In the genomic region with DNA sequence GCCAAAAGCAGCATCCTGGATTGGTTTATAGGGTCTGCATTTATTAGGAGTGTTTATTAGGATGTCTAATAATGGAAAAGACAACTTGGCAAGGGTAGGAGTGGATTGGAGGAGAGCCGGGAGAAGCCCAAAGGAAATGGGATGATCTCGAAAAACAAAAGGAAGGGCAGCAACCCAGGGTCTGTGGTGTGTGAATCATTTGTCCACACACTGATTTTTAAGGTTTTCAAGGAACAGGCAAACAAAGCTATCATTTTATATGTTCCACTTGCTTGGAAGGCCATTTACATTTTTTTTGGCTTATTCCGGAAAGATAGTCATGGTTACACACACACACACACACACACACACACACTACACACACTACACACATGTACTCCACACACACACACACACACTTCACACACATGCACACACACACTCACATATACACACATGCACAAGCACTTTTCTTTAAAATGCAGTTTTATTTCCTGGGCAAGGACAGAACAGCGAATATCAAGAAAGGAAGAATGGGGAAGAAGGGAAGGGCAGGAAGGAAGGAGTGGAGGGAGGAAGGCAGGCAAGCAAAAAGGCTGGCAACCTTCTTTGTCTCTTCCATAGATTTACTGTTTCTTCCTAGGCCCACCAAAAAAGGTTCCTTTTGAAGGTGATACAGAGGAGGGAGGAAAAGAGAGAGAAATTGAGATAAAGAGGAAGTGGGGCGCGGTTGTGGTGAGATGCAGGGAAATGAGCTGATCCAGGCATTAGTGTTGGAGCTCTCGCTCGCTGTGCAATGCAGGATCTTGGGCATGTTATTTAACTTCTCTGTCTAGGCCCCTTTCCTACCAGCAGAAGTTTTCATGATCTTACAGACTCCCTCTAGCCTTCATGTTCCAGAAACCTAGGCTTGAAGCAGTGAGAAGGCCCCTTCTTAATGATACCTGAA, we compare ENCODE assay signal across 9 cellular contexts.
A peak's percentile ranks its signal among the peaks of the same experiment; 100 is the strongest.
DNase-seq lines count a peak whose midpoint lies in the region; ATAC-seq, FAIRE-seq and TF ChIP-seq lines count a peak whose summit lies in the region.
"Had no signal": no experiment of that assay in that cellular context is flagged by ENCODE, and none has a peak within 500 bp of the region (broad histone marks: within the 10 kb centered on the region; RNA-seq: fewer than 3 reads in every experiment).

No MANE protein-coding gene starts in this region.

- no peaks in the 10 kb centered on the region for H3K9me3 ChIP-seq in testis
- H3K9me3 ChIP-seq: SJSA1 had no signal

- H3K4me1 ChIP-seq in mesendoderm (ENCODE audit: control insufficient read depth, low read depth, low read length), result peaks cover 8% of the 10 kb centered on the region
- H3K4me1 ChIP-seq in testis, result peaks cover 15% of the 10 kb centered on the region

- H2AK5ac ChIP-seq in mesendoderm (ENCODE audit: low read length), result no peak overlapping the region

- H3K27ac ChIP-seq in mesendoderm (ENCODE audit: low read depth, low read length) (no peak overlapping the region), testis (no peak overlapping the region)
- H3K27ac ChIP-seq: SJSA1 had no signal

- H3K36me3 ChIP-seq in mesendoderm (ENCODE audit: control insufficient read depth, insufficient read depth, low read length) (no peaks in the 10 kb centered on the region), testis (ENCODE audit: low read depth, missing control alignments) (no peaks in the 10 kb centered on the region)
- H3K36me3 ChIP-seq: SJSA1 had no signal

- H3K79me2 ChIP-seq in mesendoderm (ENCODE audit: control insufficient read depth, insufficient read depth, low read length), result no peaks in the 10 kb centered on the region

- no peaks in the 10 kb centered on the region for H3K27me3 ChIP-seq in mesendoderm (ENCODE audit: insufficient read depth, low read length, poor library complexity)
- no peaks in the 10 kb centered on the region for H3K27me3 ChIP-seq in testis
- H3K27me3 ChIP-seq: SJSA1 had no signal

- 100% methylated on average over 2 of the region's 8 CpGs for WGBS in mesendoderm (ENCODE audit: extremely low coverage, insufficient coverage, low lambda C conversion rate)
- WGBS in testis, 2 donors, result 80 to 87% methylated on average over 8 of the region's 8 CpGs

- H3K79me1 ChIP-seq in mesendoderm (ENCODE audit: low read length), result no peaks in the 10 kb centered on the region

- H3K4ac ChIP-seq in mesendoderm (ENCODE audit: low read depth, low read length), result no peak overlapping the region

- FAIRE-seq in D721Med (lab: Jason Lieb, UNC), result no peak

- H4K5ac ChIP-seq in mesendoderm (ENCODE audit: low read length), result no peak overlapping the region

- no peak overlapping the region for H4K8ac ChIP-seq in mesendoderm (ENCODE audit: low read depth, low read length)

- TF ChIP-seq CTCF in testis (IDR thresholded peaks at IDR 0.05) (no peak), D721Med (IDR thresholded peaks at IDR 0.05; ENCODE audit: insufficient read depth, missing control alignments) (no peak)

- DNase-seq in DMS79 treated with DMSO at 0.1 percent for 48 hours (lab: John Stamatoyannopoulos, UW) (peak; percentile 6), DMS79 (lab: John Stamatoyannopoulos, UW) (no peak), SIG-M5 (lab: John Stamatoyannopoulos, UW) (peak; percentile 39), mesendoderm (no peak), testis (no peak), posterior vena cava (ENCODE audit: low spot score) (no peak), D721Med (ENCODE audit: insufficient read length, low spot score) (no peak)

- no peak overlapping the region for H2BK120ac ChIP-seq in mesendoderm (ENCODE audit: low read depth, low read length)

- H2BK15ac ChIP-seq in mesendoderm (replicated peaks; ENCODE audit: low read depth), result no peak overlapping the region

- no peak overlapping the region for H3K9ac ChIP-seq in mesendoderm (ENCODE audit: low read length)

- intact Hi-C loops in testis (cut with DNase I; ENCODE audit: low total_unique reads), result no loop called here
- intact Hi-C loops in posterior vena cava (cut with DNase I), result loop anchor here in 1 of 2 donors (5.0 kb wide), 1 partner anchor 85 kb away; no protein-coding TSS in a partner anchor

- no peak for TF ChIP-seq POLR2A in testis (IDR thresholded peaks at IDR 0.05)

- H3K4me2 ChIP-seq in mesendoderm (ENCODE audit: low read length), result no peak overlapping the region

- ATAC-seq in HG02870 (IDR thresholded peaks at IDR 0.05; ENCODE audit: unreplicated experiment), result peak; percentile 55

- H3K56ac ChIP-seq in mesendoderm (ENCODE audit: low read length), result peak overlapping the region; percentile 40

- H3K18ac ChIP-seq in mesendoderm (ENCODE audit: low read length), result no peak overlapping the region

- peak overlapping the region; percentile 35 for H2BK5ac ChIP-seq in mesendoderm (ENCODE audit: low read length)

- no peak overlapping the region for H3K4me3 ChIP-seq in mesendoderm (ENCODE audit: low read length)
- H3K4me3 ChIP-seq in testis, result no peak overlapping the region
- H3K4me3 ChIP-seq: SJSA1 had no signal

- no peak overlapping the region for H3K23ac ChIP-seq in mesendoderm (ENCODE audit: low read length)

Comparison
In these comparisons a context has a peak if more than half of its experiments do, and no peak if none do; other contexts are left out.
1. DNase-seq: peak in DMS79 treated with DMSO at 0.1 percent for 48 hours (single experiment) and SIG-M5 (single experiment); none in DMS79 (single experiment), mesendoderm (single experiment), testis (single experiment), posterior vena cava (single experiment) and D721Med (single experiment).